Comparison of ENCODE assay signal across 1 cellular context in the genomic region with DNA sequence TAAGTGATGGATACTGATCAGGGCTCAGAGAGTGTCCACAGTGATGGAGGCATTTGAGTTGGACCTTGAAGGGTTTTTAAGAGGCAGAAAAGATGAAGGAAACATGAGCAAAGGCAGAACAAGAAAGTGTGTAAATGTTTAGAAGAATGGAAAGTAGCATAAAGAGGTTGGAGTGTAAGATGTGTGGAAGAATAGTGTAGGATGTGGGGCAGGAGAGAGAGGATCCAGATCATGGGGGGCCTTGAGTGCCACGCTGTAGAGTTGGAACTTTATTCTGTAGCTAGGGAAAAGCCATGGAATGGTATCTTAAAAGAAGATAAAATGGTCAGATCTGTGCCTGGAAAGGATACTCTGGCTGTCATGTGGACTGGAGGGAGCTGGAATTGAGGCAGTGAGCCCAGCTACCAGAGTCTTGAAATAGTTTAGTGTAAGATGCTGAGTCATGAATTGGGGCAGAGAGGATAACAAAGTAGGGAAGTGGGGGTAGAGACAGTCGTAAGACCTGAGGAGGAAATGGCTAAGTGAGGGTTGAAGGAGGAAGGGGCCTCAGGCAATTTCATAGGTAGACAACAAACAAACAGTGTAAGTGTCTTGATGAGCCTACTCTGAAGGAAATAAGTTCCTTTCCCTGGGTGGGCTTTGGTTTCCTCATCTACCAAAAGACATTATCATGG.
A peak's percentile ranks its signal among the peaks of the same experiment; 100 is the strongest.
TF ChIP-seq lines count a peak whose summit lies in the region.

No MANE protein-coding gene starts in this region.

TF ChIP-seq in K562, 482 proteins besides CTCF, POLR2A, EP300 and RAD21 (continued from another document and continues in another):
- TF ChIP-seq, protein P1, sequence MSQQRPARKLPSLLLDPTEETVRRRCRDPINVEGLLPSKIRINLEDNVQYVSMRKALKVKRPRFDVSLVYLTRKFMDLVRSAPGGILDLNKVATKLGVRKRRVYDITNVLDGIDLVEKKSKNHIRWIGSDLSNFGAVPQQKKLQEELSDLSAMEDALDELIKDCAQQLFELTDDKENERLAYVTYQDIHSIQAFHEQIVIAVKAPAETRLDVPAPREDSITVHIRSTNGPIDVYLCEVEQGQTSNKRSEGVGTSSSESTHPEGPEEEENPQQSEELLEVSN (IDR thresholded peaks at IDR 0.05; ENCODE audit: borderline replicate concordance in 1 of 2, extremely low read depth in 1 of 2, insufficient read depth in 1 of 2, insufficient read length in 1 of 2, low read depth in 1 of 2, low read length in 1 of 2, poor library complexity in 1 of 2, severe bottlenecking in 1 of 2), result no peak
- TF ChIP-seq ZNF134 (CRISPR knock-in tag; conservative IDR thresholded peaks at IDR 0.05) (no peak), ZSCAN32 (CRISPR knock-in tag; IDR thresholded peaks at IDR 0.05) (no peak), ZNF174 (CRISPR knock-in tag; IDR thresholded peaks at IDR 0.05) (no peak), MEF2D (tag; conservative IDR thresholded peaks at IDR 0.05; ENCODE audit: low read depth) (no peak), EP400 (IDR thresholded peaks at IDR 0.05) (no peak; the same call in 1 of the 2 replicates), RHOXF2B (CRISPR knock-in tag; conservative IDR thresholded peaks at IDR 0.05) (no peak), NR1H2 (CRISPR knock-in tag; IDR thresholded peaks at IDR 0.05) (no peak), CBX3 (IDR thresholded peaks at IDR 0.05; ENCODE audit: borderline replicate concordance in 1 of 2, low read length in 2 of 2) (no peak), ELF2 (CRISPR knock-in tag; IDR thresholded peaks at IDR 0.05) (no peak), RFX1 (IDR thresholded peaks at IDR 0.05) (no peak), GABPB2 (CRISPR knock-in tag; conservative IDR thresholded peaks at IDR 0.05) (no peak), L3MBTL2 (IDR thresholded peaks at IDR 0.05) (no peak), RUNX1 (IDR thresholded peaks at IDR 0.05; ENCODE audit: low read depth) (no peak), PRMT5 (CRISPR knock-in tag; IDR thresholded peaks at IDR 0.05) (no peak), ZNF146 (CRISPR knock-in tag; IDR thresholded peaks at IDR 0.05; ENCODE audit: unreplicated experiment) (no peak), PHTF2 (CRISPR knock-in tag; IDR thresholded peaks at IDR 0.05) (no peak), BMI1 (IDR thresholded peaks at IDR 0.05; ENCODE audit: low read length) (no peak), POLR3G (IDR thresholded peaks at IDR 0.05; ENCODE audit: extremely low read depth, insufficient read length, insufficient replicate concordance) (no peak), U2AF1 (optimal IDR thresholded peaks at IDR 0.05; ENCODE audit: low read depth, low read length) (no peak), PURB (CRISPR knock-in tag; IDR thresholded peaks at IDR 0.05; ENCODE audit: low read depth) (no peak), CBX5 (IDR thresholded peaks at IDR 0.05; ENCODE audit: borderline replicate concordance, low read depth) (no peak), JUND (IDR thresholded peaks at IDR 0.05; ENCODE audit: borderline replicate concordance, low read depth, low read length) (0 out of 2 replicates have a peak, but pooled peaks have one; percentile 22), JUND (tag; IDR thresholded peaks at IDR 0.05; ENCODE audit: borderline replicate concordance, low read depth, low read length) (peak; percentile 31; the same call in 1 of the 3 replicates), ZNF583 (CRISPR knock-in tag; IDR thresholded peaks at IDR 0.05) (no peak; the same call in 1 of the 2 replicates), CHD2 (IDR thresholded peaks at IDR 0.05; ENCODE audit: low read depth, low read length) (no peak), SNRNP70 (optimal IDR thresholded peaks at IDR 0.05; ENCODE audit: low read depth, low read length) (no peak), MEF2A (IDR thresholded peaks at IDR 0.05; ENCODE audit: control insufficient read depth, low read depth, low read length) (no peak)
- TF ChIP-seq, protein P2, sequence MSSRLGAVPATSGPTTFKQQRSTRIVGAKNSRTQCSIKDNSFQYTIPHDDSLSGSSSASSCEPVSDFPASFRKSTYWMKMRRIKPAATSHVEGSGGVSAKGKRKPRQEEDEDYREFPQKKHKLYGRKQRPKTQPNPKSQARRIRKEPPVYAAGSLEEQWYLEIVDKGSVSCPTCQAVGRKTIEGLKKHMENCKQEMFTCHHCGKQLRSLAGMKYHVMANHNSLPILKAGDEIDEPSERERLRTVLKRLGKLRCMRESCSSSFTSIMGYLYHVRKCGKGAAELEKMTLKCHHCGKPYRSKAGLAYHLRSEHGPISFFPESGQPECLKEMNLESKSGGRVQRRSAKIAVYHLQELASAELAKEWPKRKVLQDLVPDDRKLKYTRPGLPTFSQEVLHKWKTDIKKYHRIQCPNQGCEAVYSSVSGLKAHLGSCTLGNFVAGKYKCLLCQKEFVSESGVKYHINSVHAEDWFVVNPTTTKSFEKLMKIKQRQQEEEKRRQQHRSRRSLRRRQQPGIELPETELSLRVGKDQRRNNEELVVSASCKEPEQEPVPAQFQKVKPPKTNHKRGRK (tag; IDR thresholded peaks at IDR 0.05), result no peak
- TF ChIP-seq, protein P3, sequence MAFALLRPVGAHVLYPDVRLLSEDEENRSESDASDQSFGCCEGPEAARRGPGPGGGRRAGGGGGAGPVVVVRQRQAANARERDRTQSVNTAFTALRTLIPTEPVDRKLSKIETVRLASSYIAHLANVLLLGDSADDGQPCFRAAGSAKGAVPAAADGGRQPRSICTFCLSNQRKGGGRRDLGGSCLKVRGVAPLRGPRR (CRISPR knock-in tag; IDR thresholded peaks at IDR 0.05), result no peak
- TF ChIP-seq, protein P4, sequence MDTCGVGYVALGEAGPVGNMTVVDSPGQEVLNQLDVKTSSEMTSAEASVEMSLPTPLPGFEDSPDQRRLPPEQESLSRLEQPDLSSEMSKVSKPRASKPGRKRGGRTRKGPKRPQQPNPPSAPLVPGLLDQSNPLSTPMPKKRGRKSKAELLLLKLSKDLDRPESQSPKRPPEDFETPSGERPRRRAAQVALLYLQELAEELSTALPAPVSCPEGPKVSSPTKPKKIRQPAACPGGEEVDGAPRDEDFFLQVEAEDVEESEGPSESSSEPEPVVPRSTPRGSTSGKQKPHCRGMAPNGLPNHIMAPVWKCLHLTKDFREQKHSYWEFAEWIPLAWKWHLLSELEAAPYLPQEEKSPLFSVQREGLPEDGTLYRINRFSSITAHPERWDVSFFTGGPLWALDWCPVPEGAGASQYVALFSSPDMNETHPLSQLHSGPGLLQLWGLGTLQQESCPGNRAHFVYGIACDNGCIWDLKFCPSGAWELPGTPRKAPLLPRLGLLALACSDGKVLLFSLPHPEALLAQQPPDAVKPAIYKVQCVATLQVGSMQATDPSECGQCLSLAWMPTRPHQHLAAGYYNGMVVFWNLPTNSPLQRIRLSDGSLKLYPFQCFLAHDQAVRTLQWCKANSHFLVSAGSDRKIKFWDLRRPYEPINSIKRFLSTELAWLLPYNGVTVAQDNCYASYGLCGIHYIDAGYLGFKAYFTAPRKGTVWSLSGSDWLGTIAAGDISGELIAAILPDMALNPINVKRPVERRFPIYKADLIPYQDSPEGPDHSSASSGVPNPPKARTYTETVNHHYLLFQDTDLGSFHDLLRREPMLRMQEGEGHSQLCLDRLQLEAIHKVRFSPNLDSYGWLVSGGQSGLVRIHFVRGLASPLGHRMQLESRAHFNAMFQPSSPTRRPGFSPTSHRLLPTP (IDR thresholded peaks at IDR 0.05; ENCODE audit: borderline replicate concordance, extremely low read depth, insufficient read length), result no peak
- TF ChIP-seq, protein P5, sequence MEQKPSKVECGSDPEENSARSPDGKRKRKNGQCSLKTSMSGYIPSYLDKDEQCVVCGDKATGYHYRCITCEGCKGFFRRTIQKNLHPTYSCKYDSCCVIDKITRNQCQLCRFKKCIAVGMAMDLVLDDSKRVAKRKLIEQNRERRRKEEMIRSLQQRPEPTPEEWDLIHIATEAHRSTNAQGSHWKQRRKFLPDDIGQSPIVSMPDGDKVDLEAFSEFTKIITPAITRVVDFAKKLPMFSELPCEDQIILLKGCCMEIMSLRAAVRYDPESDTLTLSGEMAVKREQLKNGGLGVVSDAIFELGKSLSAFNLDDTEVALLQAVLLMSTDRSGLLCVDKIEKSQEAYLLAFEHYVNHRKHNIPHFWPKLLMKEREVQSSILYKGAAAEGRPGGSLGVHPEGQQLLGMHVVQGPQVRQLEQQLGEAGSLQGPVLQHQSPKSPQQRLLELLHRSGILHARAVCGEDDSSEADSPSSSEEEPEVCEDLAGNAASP (IDR thresholded peaks at IDR 0.05), result no peak
- TF ChIP-seq, protein P6, sequence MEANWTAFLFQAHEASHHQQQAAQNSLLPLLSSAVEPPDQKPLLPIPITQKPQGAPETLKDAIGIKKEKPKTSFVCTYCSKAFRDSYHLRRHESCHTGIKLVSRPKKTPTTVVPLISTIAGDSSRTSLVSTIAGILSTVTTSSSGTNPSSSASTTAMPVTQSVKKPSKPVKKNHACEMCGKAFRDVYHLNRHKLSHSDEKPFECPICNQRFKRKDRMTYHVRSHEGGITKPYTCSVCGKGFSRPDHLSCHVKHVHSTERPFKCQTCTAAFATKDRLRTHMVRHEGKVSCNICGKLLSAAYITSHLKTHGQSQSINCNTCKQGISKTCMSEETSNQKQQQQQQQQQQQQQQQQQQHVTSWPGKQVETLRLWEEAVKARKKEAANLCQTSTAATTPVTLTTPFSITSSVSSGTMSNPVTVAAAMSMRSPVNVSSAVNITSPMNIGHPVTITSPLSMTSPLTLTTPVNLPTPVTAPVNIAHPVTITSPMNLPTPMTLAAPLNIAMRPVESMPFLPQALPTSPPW (CRISPR knock-in tag; IDR thresholded peaks at IDR 0.05), result no peak
- TF ChIP-seq, protein P7, sequence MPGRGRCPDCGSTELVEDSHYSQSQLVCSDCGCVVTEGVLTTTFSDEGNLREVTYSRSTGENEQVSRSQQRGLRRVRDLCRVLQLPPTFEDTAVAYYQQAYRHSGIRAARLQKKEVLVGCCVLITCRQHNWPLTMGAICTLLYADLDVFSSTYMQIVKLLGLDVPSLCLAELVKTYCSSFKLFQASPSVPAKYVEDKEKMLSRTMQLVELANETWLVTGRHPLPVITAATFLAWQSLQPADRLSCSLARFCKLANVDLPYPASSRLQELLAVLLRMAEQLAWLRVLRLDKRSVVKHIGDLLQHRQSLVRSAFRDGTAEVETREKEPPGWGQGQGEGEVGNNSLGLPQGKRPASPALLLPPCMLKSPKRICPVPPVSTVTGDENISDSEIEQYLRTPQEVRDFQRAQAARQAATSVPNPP (IDR thresholded peaks at IDR 0.05; ENCODE audit: borderline replicate concordance, insufficient read depth, insufficient read length), result no peak
- TF ChIP-seq, protein P8, sequence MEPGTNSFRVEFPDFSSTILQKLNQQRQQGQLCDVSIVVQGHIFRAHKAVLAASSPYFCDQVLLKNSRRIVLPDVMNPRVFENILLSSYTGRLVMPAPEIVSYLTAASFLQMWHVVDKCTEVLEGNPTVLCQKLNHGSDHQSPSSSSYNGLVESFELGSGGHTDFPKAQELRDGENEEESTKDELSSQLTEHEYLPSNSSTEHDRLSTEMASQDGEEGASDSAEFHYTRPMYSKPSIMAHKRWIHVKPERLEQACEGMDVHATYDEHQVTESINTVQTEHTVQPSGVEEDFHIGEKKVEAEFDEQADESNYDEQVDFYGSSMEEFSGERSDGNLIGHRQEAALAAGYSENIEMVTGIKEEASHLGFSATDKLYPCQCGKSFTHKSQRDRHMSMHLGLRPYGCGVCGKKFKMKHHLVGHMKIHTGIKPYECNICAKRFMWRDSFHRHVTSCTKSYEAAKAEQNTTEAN (CRISPR knock-in tag; IDR thresholded peaks at IDR 0.05), result no peak
- TF ChIP-seq, protein P9, sequence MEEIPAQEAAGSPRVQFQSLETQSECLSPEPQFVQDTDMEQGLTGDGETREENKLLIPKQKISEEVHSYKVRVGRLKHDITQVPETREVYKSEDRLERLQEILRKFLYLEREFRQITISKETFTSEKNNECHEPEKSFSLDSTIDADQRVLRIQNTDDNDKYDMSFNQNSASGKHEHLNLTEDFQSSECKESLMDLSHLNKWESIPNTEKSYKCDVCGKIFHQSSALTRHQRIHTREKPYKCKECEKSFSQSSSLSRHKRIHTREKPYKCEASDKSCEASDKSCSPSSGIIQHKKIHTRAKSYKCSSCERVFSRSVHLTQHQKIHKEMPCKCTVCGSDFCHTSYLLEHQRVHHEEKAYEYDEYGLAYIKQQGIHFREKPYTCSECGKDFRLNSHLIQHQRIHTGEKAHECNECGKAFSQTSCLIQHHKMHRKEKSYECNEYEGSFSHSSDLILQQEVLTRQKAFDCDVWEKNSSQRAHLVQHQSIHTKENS (CRISPR knock-in tag; IDR thresholded peaks at IDR 0.05), result no peak
- TF ChIP-seq, protein P10, sequence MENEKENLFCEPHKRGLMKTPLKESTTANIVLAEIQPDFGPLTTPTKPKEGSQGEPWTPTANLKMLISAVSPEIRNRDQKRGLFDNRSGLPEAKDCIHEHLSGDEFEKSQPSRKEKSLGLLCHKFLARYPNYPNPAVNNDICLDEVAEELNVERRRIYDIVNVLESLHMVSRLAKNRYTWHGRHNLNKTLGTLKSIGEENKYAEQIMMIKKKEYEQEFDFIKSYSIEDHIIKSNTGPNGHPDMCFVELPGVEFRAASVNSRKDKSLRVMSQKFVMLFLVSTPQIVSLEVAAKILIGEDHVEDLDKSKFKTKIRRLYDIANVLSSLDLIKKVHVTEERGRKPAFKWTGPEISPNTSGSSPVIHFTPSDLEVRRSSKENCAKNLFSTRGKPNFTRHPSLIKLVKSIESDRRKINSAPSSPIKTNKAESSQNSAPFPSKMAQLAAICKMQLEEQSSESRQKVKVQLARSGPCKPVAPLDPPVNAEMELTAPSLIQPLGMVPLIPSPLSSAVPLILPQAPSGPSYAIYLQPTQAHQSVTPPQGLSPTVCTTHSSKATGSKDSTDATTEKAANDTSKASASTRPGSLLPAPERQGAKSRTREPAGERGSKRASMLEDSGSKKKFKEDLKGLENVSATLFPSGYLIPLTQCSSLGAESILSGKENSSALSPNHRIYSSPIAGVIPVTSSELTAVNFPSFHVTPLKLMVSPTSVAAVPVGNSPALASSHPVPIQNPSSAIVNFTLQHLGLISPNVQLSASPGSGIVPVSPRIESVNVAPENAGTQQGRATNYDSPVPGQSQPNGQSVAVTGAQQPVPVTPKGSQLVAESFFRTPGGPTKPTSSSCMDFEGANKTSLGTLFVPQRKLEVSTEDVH (IDR thresholded peaks at IDR 0.05; ENCODE audit: low read depth, partially characterized antibody), result no peak
- TF ChIP-seq, protein P11, sequence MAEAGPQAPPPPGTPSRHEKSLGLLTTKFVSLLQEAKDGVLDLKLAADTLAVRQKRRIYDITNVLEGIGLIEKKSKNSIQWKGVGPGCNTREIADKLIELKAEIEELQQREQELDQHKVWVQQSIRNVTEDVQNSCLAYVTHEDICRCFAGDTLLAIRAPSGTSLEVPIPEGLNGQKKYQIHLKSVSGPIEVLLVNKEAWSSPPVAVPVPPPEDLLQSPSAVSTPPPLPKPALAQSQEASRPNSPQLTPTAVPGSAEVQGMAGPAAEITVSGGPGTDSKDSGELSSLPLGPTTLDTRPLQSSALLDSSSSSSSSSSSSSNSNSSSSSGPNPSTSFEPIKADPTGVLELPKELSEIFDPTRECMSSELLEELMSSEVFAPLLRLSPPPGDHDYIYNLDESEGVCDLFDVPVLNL (CRISPR knock-in tag; IDR thresholded peaks at IDR 0.05; ENCODE audit: low read depth), result no peak
- TF ChIP-seq, protein P12, sequence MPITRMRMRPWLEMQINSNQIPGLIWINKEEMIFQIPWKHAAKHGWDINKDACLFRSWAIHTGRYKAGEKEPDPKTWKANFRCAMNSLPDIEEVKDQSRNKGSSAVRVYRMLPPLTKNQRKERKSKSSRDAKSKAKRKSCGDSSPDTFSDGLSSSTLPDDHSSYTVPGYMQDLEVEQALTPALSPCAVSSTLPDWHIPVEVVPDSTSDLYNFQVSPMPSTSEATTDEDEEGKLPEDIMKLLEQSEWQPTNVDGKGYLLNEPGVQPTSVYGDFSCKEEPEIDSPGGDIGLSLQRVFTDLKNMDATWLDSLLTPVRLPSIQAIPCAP (CRISPR knock-in tag; IDR thresholded peaks at IDR 0.05; ENCODE audit: borderline replicate concordance), result no peak
- TF ChIP-seq, protein P13, sequence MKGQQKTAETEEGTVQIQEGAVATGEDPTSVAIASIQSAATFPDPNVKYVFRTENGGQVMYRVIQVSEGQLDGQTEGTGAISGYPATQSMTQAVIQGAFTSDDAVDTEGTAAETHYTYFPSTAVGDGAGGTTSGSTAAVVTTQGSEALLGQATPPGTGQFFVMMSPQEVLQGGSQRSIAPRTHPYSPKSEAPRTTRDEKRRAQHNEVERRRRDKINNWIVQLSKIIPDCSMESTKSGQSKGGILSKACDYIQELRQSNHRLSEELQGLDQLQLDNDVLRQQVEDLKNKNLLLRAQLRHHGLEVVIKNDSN (CRISPR knock-in tag; IDR thresholded peaks at IDR 0.05), result no peak
